In the genomic region with DNA sequence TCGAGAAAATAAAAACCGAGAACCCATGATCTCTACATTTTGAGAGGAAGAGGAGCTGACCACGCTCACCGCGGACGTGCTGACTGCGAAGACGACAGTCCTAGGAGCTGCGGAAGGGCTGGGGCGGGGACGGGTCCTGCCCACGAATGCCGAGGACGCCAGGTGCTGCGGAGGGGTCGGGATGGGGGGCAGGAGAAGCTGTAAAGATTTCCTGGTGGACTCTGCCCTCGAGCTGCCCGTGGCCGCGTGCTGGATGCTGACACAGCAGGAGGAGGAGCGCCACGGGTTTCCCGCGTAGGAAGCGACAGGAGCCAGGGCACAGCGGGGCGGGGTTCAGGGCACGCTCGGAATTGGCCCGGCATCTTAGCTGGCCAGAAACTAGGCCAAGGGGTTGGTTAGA, we compare ENCODE assay signal across 7 cellular contexts. TPM values are rescaled to one million over a fixed set of nuclear protein-coding genes. Genes with fewer than 3 reads are reported as not detected.
A peak's percentile ranks its signal among the peaks of the same experiment; 100 is the strongest.
DNase-seq lines count a peak whose midpoint lies in the region; ATAC-seq, FAIRE-seq and TF ChIP-seq lines count a peak whose summit lies in the region.

No MANE protein-coding gene starts in this region.

- peak overlapping the region; percentile 50 to 98 (median 59) for H3K27ac Mint-ChIP-seq in IgD-negative memory B cell
- peak overlapping the region; percentile 48 for H3K27ac Mint-ChIP-seq in activated naive CD8-positive, alpha-beta T cell treated with anti-CD3 and anti-CD28 coated beads for 36 hours
- H3K27ac Mint-ChIP-seq in stimulated activated naive CD8-positive, alpha-beta T cell treated with anti-CD3 and anti-CD28 coated beads, Interleukin-15, amount 100 ng/mL, for 72 hours = peak overlapping the region; percentile 19 to 76

- ATAC-seq in right cardiac atrium (peak; percentile 14 to 23), left lobe of liver (no peak)
- no peak for ATAC-seq in stimulated activated naive CD8-positive, alpha-beta T cell treated with anti-CD3 and anti-CD28 coated beads, Interleukin-15, amount 100 ng/mL, for 72 hours

- peaks cover 3 to 7% (median 5%) of the 10 kb centered on the region in 3 donors for H3K9me3 Mint-ChIP-seq in IgD-negative memory B cell
- H3K9me3 Mint-ChIP-seq in activated naive CD8-positive, alpha-beta T cell treated with anti-CD3 and anti-CD28 coated beads for 36 hours = peaks cover 22% of the 10 kb centered on the region
- H3K9me3 Mint-ChIP-seq in stimulated activated naive CD8-positive, alpha-beta T cell treated with anti-CD3 and anti-CD28 coated beads, Interleukin-15, amount 100 ng/mL, for 72 hours = peaks cover 24 to 25% of the 10 kb centered on the region in 2 donors

- H3K4me3 Mint-ChIP-seq in IgD-negative memory B cell = peak overlapping the region; percentile 58 to 99 (median 94)
- peak overlapping the region; percentile 64 for H3K4me3 Mint-ChIP-seq in activated naive CD8-positive, alpha-beta T cell treated with anti-CD3 and anti-CD28 coated beads for 36 hours
- peak overlapping the region; percentile 92 to 93 for H3K4me3 Mint-ChIP-seq in stimulated activated naive CD8-positive, alpha-beta T cell treated with anti-CD3 and anti-CD28 coated beads, Interleukin-15, amount 100 ng/mL, for 72 hours

- peaks cover 4% of the 10 kb centered on the region for H3K36me3 Mint-ChIP-seq in IgD-negative memory B cell
- H3K36me3 Mint-ChIP-seq in activated naive CD8-positive, alpha-beta T cell treated with anti-CD3 and anti-CD28 coated beads for 36 hours = peaks cover 50% of the 10 kb centered on the region

- H3K27me3 Mint-ChIP-seq in IgD-negative memory B cell = no peaks in the 10 kb centered on the region
- H3K27me3 Mint-ChIP-seq in activated naive CD8-positive, alpha-beta T cell treated with anti-CD3 and anti-CD28 coated beads for 36 hours = no peaks in the 10 kb centered on the region
- no peaks in the 10 kb centered on the region for H3K27me3 Mint-ChIP-seq in stimulated activated naive CD8-positive, alpha-beta T cell treated with anti-CD3 and anti-CD28 coated beads, Interleukin-15, amount 100 ng/mL, for 72 hours

- H3K9me3 ChIP-seq in right cardiac atrium (ENCODE audit: control insufficient read depth, low read length) = no peaks in the 10 kb centered on the region

- no peak overlapping the region for H3K27ac ChIP-seq in right cardiac atrium (ENCODE audit: low read length)

- no peak for DNase-seq in activated naive CD8-positive, alpha-beta T cell treated with anti-CD3 and anti-CD28 coated beads for 36 hours
- DNase-seq in right cardiac atrium = peak; percentile 34 to 74 (median 71)
- DNase-seq in stimulated activated naive CD8-positive, alpha-beta T cell treated with anti-CD3 and anti-CD28 coated beads, Interleukin-15, amount 100 ng/mL, for 72 hours = no peak
- no peak for DNase-seq in GM12891 (ENCODE audit: insufficient read length, low spot score)
- no peak for DNase-seq in dermis blood vessel endothelial cell
- DNase-seq in left lobe of liver (ENCODE audit: low spot score) = no peak

- no peak for TF ChIP-seq POLR2A in GM12891 (IDR thresholded peaks at IDR 0.05; ENCODE audit: low read depth, low read length)

- H3K27me3 ChIP-seq in right cardiac atrium (ENCODE audit: control insufficient read depth, insufficient read depth) = no peaks in the 10 kb centered on the region

- FAIRE-seq in GM12891 (lab: Jason Lieb, UNC) = no peak

- WGBS in right cardiac atrium = 44% methylated on average over 30 of the region's 30 CpGs

- peaks cover 12 to 29% (median 19%) of the 10 kb centered on the region in 3 donors for H3K4me1 Mint-ChIP-seq in IgD-negative memory B cell
- peaks cover 15% of the 10 kb centered on the region for H3K4me1 Mint-ChIP-seq in activated naive CD8-positive, alpha-beta T cell treated with anti-CD3 and anti-CD28 coated beads for 36 hours
- H3K4me1 Mint-ChIP-seq in stimulated activated naive CD8-positive, alpha-beta T cell treated with anti-CD3 and anti-CD28 coated beads, Interleukin-15, amount 100 ng/mL, for 72 hours = peaks cover 31% of the 10 kb centered on the region

- intact Hi-C loops in right cardiac atrium (cut with DNase I) = no loop called here

- H3K4me1 ChIP-seq in right cardiac atrium (ENCODE audit: control insufficient read depth, insufficient read depth, low read length) = no peaks in the 10 kb centered on the region

- H3K4me3 ChIP-seq in right cardiac atrium (ENCODE audit: low read length) = peak overlapping the region; percentile 56

TF ChIP-seq in GM12891, 5 proteins besides CTCF, POLR2A, EP300 and RAD21:
- TF ChIP-seq SPI1 (IDR thresholded peaks at IDR 0.05; ENCODE audit: low read depth, low read length) (no peak), TAF1 (IDR thresholded peaks at IDR 0.05; ENCODE audit: low read depth, low read length) (no peak)
TF ChIP-seq in GM12891: peak in this region for 0.

RNA-seq across cellular contexts. Expression of gene ZSCAN30, which starts 22.2 kb away (rescaled TPM):
- polyA plus RNA-seq in IgD-negative memory B cell (4.8 TPM), right cardiac atrium (16.9 TPM)
- 10 to 100 TPM; 11.9 to 12.0 TPM for total RNA-seq in activated naive CD8-positive, alpha-beta T cell treated with anti-CD3 and anti-CD28 coated beads for 36 hours
- total RNA-seq in right cardiac atrium (10 to 100 TPM; 17.6 to 30.9 (median 20.4) TPM), dermis blood vessel endothelial cell (14.0 and 16.8 TPM in 2 replicates), left lobe of liver (5.5 TPM)
- 14.5 TPM for polyA plus RNA-seq in GM12891 (2012; ENCODE audit: low read depth, missing spikeins)

RNA-seq across cellular contexts. Expression of gene ZNF397, which starts 27.0 kb away (rescaled TPM):
- polyA plus RNA-seq in IgD-negative memory B cell = 13.0 TPM
- 10 to 100 TPM; 12.6 to 13.2 TPM for total RNA-seq in activated naive CD8-positive, alpha-beta T cell treated with anti-CD3 and anti-CD28 coated beads for 36 hours
- total RNA-seq in right cardiac atrium = 10 to 100 TPM; 18.6 to 21.8 (median 19.4) TPM
- 12.5 TPM for polyA plus RNA-seq in right cardiac atrium
- 6.3 TPM for polyA plus RNA-seq in GM12891 (2012; ENCODE audit: low read depth, missing spikeins)
- 9.9 and 10.1 TPM in 2 replicates for total RNA-seq in dermis blood vessel endothelial cell
- 11.9 TPM for total RNA-seq in left lobe of liver

Comparison
In these comparisons a context has a peak if more than half of its experiments do, and no peak if none do; other contexts are left out.
1. DNase-seq: peak in right cardiac atrium (3 of 3); none in activated naive CD8-positive, alpha-beta T cell treated with anti-CD3 and anti-CD28 coated beads for 36 hours (single experiment), stimulated activated naive CD8-positive, alpha-beta T cell treated with anti-CD3 and anti-CD28 coated beads, Interleukin-15, amount 100 ng/mL, for 72 hours (0 of 2), GM12891 (single experiment), dermis blood vessel endothelial cell (single experiment) and left lobe of liver (single experiment).
2. ATAC-seq: peak in right cardiac atrium (2 of 2); none in stimulated activated naive CD8-positive, alpha-beta T cell treated with anti-CD3 and anti-CD28 coated beads, Interleukin-15, amount 100 ng/mL, for 72 hours (single experiment) and left lobe of liver (single experiment).
3. Peak in every context shown above with its lines, with median percentiles within 50 percentile points of each other: H3K27ac Mint-ChIP-seq and H3K4me3 Mint-ChIP-seq.